ENCODE assay signal across 23 cellular contexts in the genomic region with DNA sequence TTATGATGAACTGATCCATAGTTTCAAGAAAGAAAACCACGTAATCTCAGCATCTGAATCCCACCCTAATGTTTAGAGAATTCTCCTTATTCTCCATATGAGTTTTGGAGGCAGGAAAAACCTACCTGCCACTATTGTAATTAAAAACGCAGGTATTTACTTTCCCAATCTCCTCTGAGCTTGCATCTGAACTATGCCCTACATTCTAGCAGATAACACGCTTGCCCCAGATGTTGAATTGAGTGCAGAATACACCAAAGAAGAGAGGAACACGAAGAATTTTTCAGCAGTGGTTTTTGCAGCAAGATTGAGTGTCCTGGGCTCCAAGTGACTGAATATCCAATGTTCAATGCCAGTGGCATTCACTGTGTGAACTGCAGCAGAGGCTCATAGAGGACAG.
DNase-seq lines count a peak whose midpoint lies in the region; ATAC-seq and TF ChIP-seq lines count a peak whose summit lies in the region.
"Had no signal": no experiment of that assay in that cellular context is flagged by ENCODE, and none has a peak within 500 bp of the region (broad histone marks: within the 10 kb centered on the region; RNA-seq: fewer than 3 reads in every experiment).

No MANE protein-coding gene starts in this region.

- no peaks in the 10 kb centered on the region for H3K36me3 ChIP-seq in HUES6 (ENCODE audit: control insufficient read depth, insufficient read depth, low read length)
- no peaks in the 10 kb centered on the region for H3K36me3 ChIP-seq in endodermal cell (ENCODE audit: control insufficient read depth, insufficient read depth, low read length)
- no peaks in the 10 kb centered on the region for H3K36me3 ChIP-seq in right lobe of liver
- H3K36me3 ChIP-seq in PC-3 (ENCODE audit: low read depth, low read length) = no peaks in the 10 kb centered on the region
- H3K36me3 ChIP-seq: BE2C had no signal

- H3K4me1 ChIP-seq in HUES6 (ENCODE audit: control insufficient read depth, insufficient read depth, low read length) (peaks cover 10% of the 10 kb centered on the region), endodermal cell (ENCODE audit: control insufficient read depth, insufficient read depth, low read length) (peaks cover 4% of the 10 kb centered on the region), right lobe of liver (peaks cover 0 to 7% (median 0%) of the 10 kb centered on the region in 4 donors), PC-3 (ENCODE audit: insufficient read depth, low read length) (no peaks in the 10 kb centered on the region)
- H3K4me1 ChIP-seq: BE2C had no signal

- no peak overlapping the region for H3K27ac ChIP-seq in HUES6 (ENCODE audit: low read depth, low read length)
- H3K27ac ChIP-seq in endodermal cell (ENCODE audit: low read depth, low read length) = no peak overlapping the region
- no peak overlapping the region for H3K27ac ChIP-seq in right lobe of liver
- no peak overlapping the region for H3K27ac ChIP-seq in PC-3 (ENCODE audit: low read length)

- in situ Hi-C loops in ACHN (cut with HindIII; ENCODE audit: low pct_ligation_motif_present, low pct_unique_long_range_greater_than_20kb, low sequenced_read_pairs) = no loop called here

- CTCF ChIA-PET in PC-3 (lab: Charles Lee) = no interaction called here

- TF ChIP-seq POLR2A in right lobe of liver (IDR thresholded peaks at IDR 0.05) = no peak

- H3K27me3 ChIP-seq in HUES6 (ENCODE audit: control insufficient read depth, insufficient read depth, low read length) = no peaks in the 10 kb centered on the region
- no peaks in the 10 kb centered on the region for H3K27me3 ChIP-seq in endodermal cell (ENCODE audit: control insufficient read depth, insufficient read depth, low read length, poor library complexity, severe bottlenecking)
- H3K27me3 ChIP-seq in right lobe of liver = no peaks in the 10 kb centered on the region
- no peaks in the 10 kb centered on the region for H3K27me3 ChIP-seq in PC-3 (ENCODE audit: low read length)
- H3K27me3 ChIP-seq: BE2C had no signal

- WGBS in endodermal cell (ENCODE audit: insufficient coverage in 1 of 2, insufficient read length in 1 of 2), 2 experiments = 45 to 47% methylated on average over 3 to 4 of the region's 4 CpGs
- WGBS in right lobe of liver (ENCODE audit: insufficient coverage, low coverage, low lambda C conversion rate, missing lambda C conversion rate) = 36% methylated on average over 4 of the region's 4 CpGs

- no peaks in the 10 kb centered on the region for H3K9me2 ChIP-seq in PC-3 (replicated peaks; ENCODE audit: low read length)
- H3K9me2 ChIP-seq: SK-N-SH had no signal

- TF ChIP-seq CTCF in endodermal cell (conservative IDR thresholded peaks at IDR 0.05) (no peak), right lobe of liver (IDR thresholded peaks at IDR 0.05) (no peak), PC-3 (conservative IDR thresholded peaks at IDR 0.05; ENCODE audit: low read depth, low read length) (no peak)

- H3K79me2 ChIP-seq in PC-3 (ENCODE audit: low read length) = no peaks in the 10 kb centered on the region

- no peaks in the 10 kb centered on the region for H3F3A ChIP-seq in PC-3 (ENCODE audit: low read length, unreplicated experiment)

- no peak overlapping the region for H3K4me3 Mint-ChIP-seq in endodermal cell
- H3K4me3 Mint-ChIP-seq: CD14-positive monocyte; CD8-positive, alpha-beta memory T cell had no signal

- DNase-seq in endodermal cell = no peak
- no peak for DNase-seq in right lobe of liver
- DNase-seq in PC-3 = no peak
- no peak for DNase-seq in ACHN
- no peak for DNase-seq in UCSD-AML1 (lab: John Stamatoyannopoulos, UW; ENCODE audit: unreplicated experiment)
- DNase-seq: BE2C; CD8-positive, alpha-beta memory T cell; DMS 273 treated with DMSO at 0.1 percent for 48 hours; DMS79; EL; GDM1; NCI-H1048; NCI-H1417 treated with DMSO at 0.1 percent for 48 hours; NCI-H1694 treated with DMSO at 0.1 percent for 48 hours; NCI-H2081; NCI-H2227 treated with DMSO at 0.1 percent for 48 hours; NCI-H69; SW 1271 had no signal

- peaks cover 29% of the 10 kb centered on the region for H3K9me3 Mint-ChIP-seq in endodermal cell

- H3K36me3 Mint-ChIP-seq in endodermal cell (ENCODE audit: low read depth) = peaks cover 2% of the 10 kb centered on the region
- H3K36me3 Mint-ChIP-seq: CD14-positive monocyte; CD8-positive, alpha-beta memory T cell had no signal

- H3K9ac ChIP-seq in HUES6 (ENCODE audit: low read length) (no peak overlapping the region), endodermal cell (ENCODE audit: extremely low read depth, low read length, poor library complexity, severe bottlenecking) (no peak overlapping the region), PC-3 (ENCODE audit: low read length) (no peak overlapping the region)
- H3K9ac ChIP-seq: SK-N-SH had no signal

- intact Hi-C loops in right lobe of liver (cut with DNase I) = no loop called here
- intact Hi-C loops in PC-3 (cut with micrococcal nuclease) = loop anchor here (2.0 to 5.0 kb wide), 2 partner anchors 130 to 590 kb away; no protein-coding TSS in a partner anchor

- H3K27ac Mint-ChIP-seq in endodermal cell = no peak overlapping the region
- H3K27ac Mint-ChIP-seq: CD14-positive monocyte; CD8-positive, alpha-beta memory T cell had no signal

- no peak overlapping the region for H2AFZ ChIP-seq in PC-3 (ENCODE audit: low read length)

- peak overlapping the region; percentile 3; the same call in 1 of the 2 replicates for H3K4me3 ChIP-seq in HUES6 (ENCODE audit: low read depth, low read length)
- peak overlapping the region; percentile 4 for H3K4me3 ChIP-seq in endodermal cell (ENCODE audit: low read length)
- H3K4me3 ChIP-seq in right lobe of liver = no peak overlapping the region
- no peak overlapping the region for H3K4me3 ChIP-seq in PC-3 (ENCODE audit: low read length)

- H3K27me3 Mint-ChIP-seq in endodermal cell (ENCODE audit: insufficient read depth) = no peaks in the 10 kb centered on the region

- POLR2A ChIA-PET in PC-3 (lab: Charles Lee; ENCODE audit: unreplicated experiment) = no interaction called here

- H3K9me3 ChIP-seq in HUES6 (ENCODE audit: control insufficient read depth, insufficient read depth, low read depth, low read length) (peaks cover 13% of the 10 kb centered on the region; the same call in 1 of the 2 replicates), endodermal cell (ENCODE audit: control insufficient read depth, low read length) (peaks cover 11% of the 10 kb centered on the region), right lobe of liver (no peaks in the 10 kb centered on the region), PC-3 (ENCODE audit: low read length) (no peaks in the 10 kb centered on the region)
- H3K9me3 ChIP-seq: BE2C, SK-N-SH had no signal

- peaks cover 16% of the 10 kb centered on the region for H3K4me1 Mint-ChIP-seq in endodermal cell
- H3K4me1 Mint-ChIP-seq: CD14-positive monocyte; CD8-positive, alpha-beta memory T cell had no signal

- BruUV-seq in PC-3 (replicated peaks; lab: Mats Ljungman, UMichigan) = no TSS peak

- H3K4me2 ChIP-seq in PC-3 (ENCODE audit: low read length) = no peak overlapping the region
- H3K4me2 ChIP-seq: SK-N-SH had no signal

- no peaks in the 10 kb centered on the region for H4K20me1 ChIP-seq in PC-3 (ENCODE audit: low read length)

- ATAC-seq in right lobe of liver (peak; percentile 61 to 82 (median 79)), PC-3 (no peak), GM18861 (IDR thresholded peaks at IDR 0.05; ENCODE audit: unreplicated experiment) (no peak)
- ATAC-seq: Panc1 had no signal

Comparison
In these comparisons a context has a peak if more than half of its experiments do, and no peak if none do; other contexts are left out.
1. H3K4me3 ChIP-seq: peak in HUES6 (single experiment) and endodermal cell (single experiment); none in right lobe of liver (0 of 3) and PC-3 (single experiment).
2. ATAC-seq: peak in right lobe of liver (4 of 4); none in PC-3 (single experiment) and GM18861 (single experiment).